12 cellular contexts compared by ENCODE assay signal in the genomic region with DNA sequence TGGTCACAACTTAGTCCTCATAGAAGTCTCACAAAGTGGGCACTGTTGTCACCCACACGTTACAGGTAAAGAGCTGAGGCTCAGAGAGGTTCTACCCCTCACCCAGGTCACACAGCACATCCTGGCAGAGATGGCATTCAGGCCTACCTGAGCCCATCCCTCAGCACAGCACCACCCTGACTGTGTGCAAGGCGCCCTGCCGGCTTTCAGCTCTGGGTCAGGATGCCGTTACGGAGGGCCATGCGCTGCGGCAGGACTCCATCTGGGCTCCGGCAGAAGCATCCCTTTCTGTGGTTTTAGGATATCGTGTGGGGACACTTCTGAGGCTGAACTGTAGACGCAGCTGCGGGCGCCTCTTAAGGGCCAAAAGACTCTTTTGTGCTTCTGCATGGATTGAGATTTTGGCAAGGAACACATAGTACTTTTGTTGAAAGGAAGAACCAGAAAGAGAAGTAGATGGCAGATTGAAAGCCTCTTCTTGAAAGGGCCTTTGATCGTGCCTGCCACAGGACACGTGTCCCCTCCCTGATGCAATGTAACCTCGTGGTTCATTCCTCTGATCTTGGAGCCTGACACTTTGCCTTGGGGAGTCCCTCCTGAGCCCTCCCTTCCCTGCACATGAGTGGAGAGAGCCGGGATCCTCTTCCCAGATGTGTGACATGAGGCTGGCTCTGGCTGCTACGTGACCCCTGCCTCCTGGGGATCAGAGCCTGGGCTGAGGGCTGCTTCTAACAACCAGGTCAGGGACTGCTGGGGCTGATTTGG. TPM values are rescaled to one million over a fixed set of nuclear protein-coding genes. Genes with fewer than 3 reads are reported as not detected.
DNase-seq lines count a peak whose midpoint lies in the region; ATAC-seq and TF ChIP-seq lines count a peak whose summit lies in the region.
"Had no signal": no experiment of that assay in that cellular context is flagged by ENCODE, and none has a peak within 500 bp of the region (broad histone marks: within the 10 kb centered on the region; RNA-seq: fewer than 3 reads in every experiment).

No MANE protein-coding gene starts in this region.

- H3K4me3 Mint-ChIP-seq in stimulated activated effector memory CD8-positive, alpha-beta T cell treated with anti-CD3 and anti-CD28 coated beads, Interleukin-12 subunit alpha, Interleukin-12 subunit beta, amount 100 ng/mL, for 72 hours = peak overlapping the region; percentile 16
- no peak overlapping the region for H3K4me3 Mint-ChIP-seq in mesothelial cell of epicardium

- H3K4me3 ChIP-seq in Karpas-422 (ENCODE audit: low read length) = no peak overlapping the region
- no peak overlapping the region for H3K4me3 ChIP-seq in mucosa of descending colon
- H3K4me3 ChIP-seq: gastrocnemius medialis had no signal

- H3K27ac Mint-ChIP-seq in stimulated activated effector memory CD8-positive, alpha-beta T cell treated with anti-CD3 and anti-CD28 coated beads, Interleukin-12 subunit alpha, Interleukin-12 subunit beta, amount 100 ng/mL, for 72 hours = peak overlapping the region; percentile 93
- H3K27ac Mint-ChIP-seq in mesothelial cell of epicardium = no peak overlapping the region

- H3K27me3 ChIP-seq in Karpas-422 (ENCODE audit: low read length) = no peaks in the 10 kb centered on the region
- H3K27me3 ChIP-seq: gastrocnemius medialis had no signal

- no peak for ATAC-seq in stimulated activated effector memory CD8-positive, alpha-beta T cell treated with anti-CD3 and anti-CD28 coated beads, Interleukin-12 subunit alpha, Interleukin-12 subunit beta, amount 100 ng/mL, for 72 hours
- ATAC-seq in left ventricle myocardium superior = no peak
- ATAC-seq in mucosa of descending colon = no peak
- ATAC-seq: gastrocnemius medialis had no signal

- H4K20me1 ChIP-seq in Karpas-422 (ENCODE audit: insufficient read depth, low read depth, low read length) = no peaks in the 10 kb centered on the region

- H3K4me1 Mint-ChIP-seq in stimulated activated effector memory CD8-positive, alpha-beta T cell treated with anti-CD3 and anti-CD28 coated beads, Interleukin-12 subunit alpha, Interleukin-12 subunit beta, amount 100 ng/mL, for 72 hours = peaks cover 73% of the 10 kb centered on the region
- no peaks in the 10 kb centered on the region for H3K4me1 Mint-ChIP-seq in mesothelial cell of epicardium

- DNase-seq in Karpas-422 (no peak), mesothelial cell of epicardium (ENCODE audit: low spot score in 2 of 2, unreplicated experiment in 2 of 2) (no peak), left ventricle myocardium superior (no peak), mucosa of descending colon (no peak)
- DNase-seq in activated CD4-positive, alpha-beta T cell treated with anti-CD3 and anti-CD28 coated beads, Interleukin-2, amount 50 U/mL, for 1 hour = peak; percentile 46
- DNase-seq in central memory CD4-positive, alpha-beta T cell = peak; percentile 73
- no peak for DNase-seq in stimulated activated effector memory CD8-positive, alpha-beta T cell treated with anti-CD3 and anti-CD28 coated beads, Interleukin-12 subunit alpha, Interleukin-12 subunit beta, amount 100 ng/mL, for 72 hours (ENCODE audit: low spot score in 2 of 2)
- DNase-seq: cortex of kidney, DMS153, gastrocnemius medialis, NCI-H1105, NCI-H748 treated with DMSO at 0.1 percent for 48 hours had no signal

- no peaks in the 10 kb centered on the region for H3K9me3 Mint-ChIP-seq in stimulated activated effector memory CD8-positive, alpha-beta T cell treated with anti-CD3 and anti-CD28 coated beads, Interleukin-12 subunit alpha, Interleukin-12 subunit beta, amount 100 ng/mL, for 72 hours
- no peaks in the 10 kb centered on the region for H3K9me3 Mint-ChIP-seq in mesothelial cell of epicardium

- H3K27ac ChIP-seq in Karpas-422 (ENCODE audit: low read length) = peak overlapping the region; percentile 25; the same call in 1 of the 2 replicates
- H3K27ac ChIP-seq: gastrocnemius medialis had no signal

- TF ChIP-seq CTCF in mesothelial cell of epicardium (IDR thresholded peaks at IDR 0.05; ENCODE audit: unreplicated experiment) = no peak
- TF ChIP-seq CTCF in mucosa of descending colon (IDR thresholded peaks at IDR 0.05) = no peak

- H3K9me2 ChIP-seq in Karpas-422 (replicated peaks; ENCODE audit: insufficient read depth, low read length) = no peaks in the 10 kb centered on the region

- H3K36me3 Mint-ChIP-seq in stimulated activated effector memory CD8-positive, alpha-beta T cell treated with anti-CD3 and anti-CD28 coated beads, Interleukin-12 subunit alpha, Interleukin-12 subunit beta, amount 100 ng/mL, for 72 hours = peaks cover 73% of the 10 kb centered on the region
- H3K36me3 Mint-ChIP-seq in mesothelial cell of epicardium = peaks cover 34% of the 10 kb centered on the region

- no peak overlapping the region for H2AFZ ChIP-seq in Karpas-422 (ENCODE audit: low read length)

- no peaks in the 10 kb centered on the region for H3K27me3 Mint-ChIP-seq in mesothelial cell of epicardium (ENCODE audit: low read depth)

- intact Hi-C loops in left ventricle myocardium superior (cut with micrococcal nuclease) = no loop called here
- intact Hi-C loops in mucosa of descending colon (cut with DNase I, micrococcal nuclease) = no loop called here

- H3K36me3 ChIP-seq in Karpas-422 (ENCODE audit: insufficient read depth, low read length) = no peaks in the 10 kb centered on the region
- H3K36me3 ChIP-seq in mucosa of descending colon (ENCODE audit: low read depth) = no peaks in the 10 kb centered on the region

- peaks cover 15% of the 10 kb centered on the region for H3K4me1 ChIP-seq in Karpas-422 (ENCODE audit: low read length)
- no peaks in the 10 kb centered on the region for H3K4me1 ChIP-seq in mucosa of descending colon (ENCODE audit: low read depth)
- H3K4me1 ChIP-seq: gastrocnemius medialis had no signal

- no peak overlapping the region for H3K9ac ChIP-seq in Karpas-422 (ENCODE audit: low read length)

- H3K9me3 ChIP-seq in Karpas-422 (ENCODE audit: low read length) (no peaks in the 10 kb centered on the region), mucosa of descending colon (no peaks in the 10 kb centered on the region)
- H3K9me3 ChIP-seq: gastrocnemius medialis had no signal

- H3K4me2 ChIP-seq in Karpas-422 (ENCODE audit: low read depth, low read length, poor library complexity, severe bottlenecking) = no peak overlapping the region

- no peaks in the 10 kb centered on the region for H3K79me2 ChIP-seq in Karpas-422 (ENCODE audit: low read length)

RNA-seq across cellular contexts. Expression of a gene that starts 31.3 kb away (rescaled TPM):
- total RNA-seq in Karpas-422 (2014; rRNA removed; shearing (Covaris generic); ENCODE audit: low replicate concordance) = 11.7 and 40.3 TPM in 2 replicates
- 47.1 to 49.0 TPM (median 47.7 TPM) in 3 replicates for total RNA-seq in mesothelial cell of epicardium
- 11.6 TPM for total RNA-seq in left ventricle myocardium superior
- 10 to 100 TPM; 20.2 to 32.3 (median 22.9) TPM for total RNA-seq in mucosa of descending colon

RNA-seq across cellular contexts. Expression of a gene that starts 31.5 kb away (rescaled TPM):
- total RNA-seq in Karpas-422 (2014; rRNA removed; shearing (Covaris generic); ENCODE audit: low replicate concordance) = 59.7 and 66.9 TPM in 2 replicates
- 28.2 to 31.0 TPM (median 29.9 TPM) in 3 replicates for total RNA-seq in mesothelial cell of epicardium
- total RNA-seq in left ventricle myocardium superior = 35.6 TPM
- total RNA-seq in mucosa of descending colon = 10 to 100 TPM; 35.1 to 47.5 (median 37.3) TPM

RNA-seq across cellular contexts. Expression of a gene that starts 42.6 kb away (rescaled TPM):
- 41.7 and 53.1 TPM in 2 replicates for total RNA-seq in Karpas-422 (2014; rRNA removed; shearing (Covaris generic); ENCODE audit: low replicate concordance)
- total RNA-seq in mesothelial cell of epicardium = 33.7 to 34.8 TPM (median 33.8 TPM) in 3 replicates
- total RNA-seq in left ventricle myocardium superior = 11.7 TPM
- 10 to 100 TPM; 30.8 to 35.8 (median 35.2) TPM for total RNA-seq in mucosa of descending colon

Comparison
In these comparisons a context has a peak if more than half of its experiments do, and no peak if none do; other contexts are left out.
1. DNase-seq: peak in activated CD4-positive, alpha-beta T cell treated with anti-CD3 and anti-CD28 coated beads, Interleukin-2, amount 50 U/mL, for 1 hour (single experiment) and central memory CD4-positive, alpha-beta T cell (single experiment); none in Karpas-422 (single experiment), stimulated activated effector memory CD8-positive, alpha-beta T cell treated with anti-CD3 and anti-CD28 coated beads, Interleukin-12 subunit alpha, Interleukin-12 subunit beta, amount 100 ng/mL, for 72 hours (0 of 2), mesothelial cell of epicardium (0 of 2), left ventricle myocardium superior (single experiment) and mucosa of descending colon (0 of 3).